1 cellular context compared by ENCODE assay signal in genomic region chr19:18160792-18161690, GRCh38.
TF ChIP-seq lines count a peak whose summit lies in the region.

No MANE protein-coding gene starts in this region.

TF ChIP-seq in A549, 52 proteins besides CTCF, POLR2A, EP300 and RAD21 (continued from another document):
- no peak for TF ChIP-seq JUNB (IDR thresholded peaks at IDR 0.05)
- TF ChIP-seq RARB (CRISPR knock-in tag; IDR thresholded peaks at IDR 0.05) = no peak
- no peak for TF ChIP-seq HEYL (CRISPR knock-in tag; IDR thresholded peaks at IDR 0.05)
- TF ChIP-seq JUN (IDR thresholded peaks at IDR 0.05) = peak in 1 of 2 experiments; percentile 24; a peak in 1 of 5 replicates
- 0 out of 2 replicates have a peak, but pooled peaks have one; percentile 43 for TF ChIP-seq MAZ (IDR thresholded peaks at IDR 0.05; ENCODE audit: borderline replicate concordance, low read depth, low read length)
- TF ChIP-seq MAX (IDR thresholded peaks at IDR 0.05) = 0 out of 2 replicates have a peak, but pooled peaks have one; percentile 18
- no peak for TF ChIP-seq FOSB (CRISPR knock-in tag; IDR thresholded peaks at IDR 0.05)
- TF ChIP-seq ZFP36 (IDR thresholded peaks at IDR 0.05; ENCODE audit: borderline replicate concordance, partially characterized antibody) = no peak
- no peak for TF ChIP-seq CHD2 (IDR thresholded peaks at IDR 0.05; ENCODE audit: low read length, partially characterized antibody)
